9 cellular contexts compared by ENCODE assay signal in genomic region chr1:248622491-248623106, GRCh38. TPM values are rescaled to one million over a fixed set of nuclear protein-coding genes. Genes with fewer than 3 reads are reported as not detected.
DNase-seq lines count a peak whose midpoint lies in the region; ATAC-seq, FAIRE-seq and TF ChIP-seq lines count a peak whose summit lies in the region.
"Had no signal": no experiment of that assay in that cellular context is flagged by ENCODE, and none has a peak within 500 bp of the region (broad histone marks: within the 10 kb centered on the region; RNA-seq: fewer than 3 reads in every experiment).

No MANE protein-coding gene starts in this region.

- no peaks in the 10 kb centered on the region for H3K4me1 Mint-ChIP-seq in GM23338
- H3K4me1 Mint-ChIP-seq in activated CD8-positive, alpha-beta memory T cell treated with anti-CD3 and anti-CD28 coated beads, Interleukin-2, amount 10 ng/mL, durations not matched to agents 7 days and 5 days, result no peaks in the 10 kb centered on the region

- peaks cover 0 to 6% (median 0%) of the 10 kb centered on the region in 9 donors for H3K27me3 ChIP-seq in heart left ventricle
- no peaks in the 10 kb centered on the region for H3K27me3 ChIP-seq in GM23338 (ENCODE audit: insufficient read depth)
- no peaks in the 10 kb centered on the region for H3K27me3 ChIP-seq in keratinocyte (ENCODE audit: control insufficient read depth, extremely low read depth, insufficient read depth, low read length)

- CTCF ChIA-PET in activated CD8-positive, alpha-beta memory T cell treated with anti-CD3 and anti-CD28 coated beads, Interleukin-2, amount 10 ng/mL, durations not matched to agents 7 days and 5 days (lab: Charles Lee), result interaction anchor here (1.2 to 2.2 kb wide), 2 partner anchors 13 to 185 kb away, joined by 3 to 6 read pairs; no protein-coding TSS in a partner anchor

- no peak for TF ChIP-seq POLR2A in heart left ventricle (IDR thresholded peaks at IDR 0.05)

- dilution Hi-C loops in keratinocyte (cut with MboI; ENCODE audit: extremely low pct_ligation_motif_present, low sequenced_read_pairs), result no loop called here

- no peak overlapping the region for H2AFZ ChIP-seq in GM23338
- no peak overlapping the region for H2AFZ ChIP-seq in keratinocyte (ENCODE audit: control insufficient read depth, low read length)

- H3K27ac Mint-ChIP-seq in GM23338, result no peak overlapping the region
- no peak overlapping the region for H3K27ac Mint-ChIP-seq in activated CD8-positive, alpha-beta memory T cell treated with anti-CD3 and anti-CD28 coated beads, Interleukin-2, amount 10 ng/mL, durations not matched to agents 7 days and 5 days

- H3K79me2 ChIP-seq in GM23338 (replicated peaks; ENCODE audit: insufficient read depth) (no peaks in the 10 kb centered on the region), keratinocyte (ENCODE audit: control insufficient read depth, insufficient read depth, low read length) (no peaks in the 10 kb centered on the region)

- H3K9me1 ChIP-seq in keratinocyte (ENCODE audit: control insufficient read depth, extremely low read depth, insufficient read depth, low read length), result no peaks in the 10 kb centered on the region

- peak; percentile 96 for FAIRE-seq in TTC549 (lab: Jason Lieb, UNC)
- FAIRE-seq in keratinocyte (lab: Jason Lieb, UNC), result no peak

- no peak overlapping the region for H3K4me3 ChIP-seq in heart left ventricle
- H3K4me3 ChIP-seq in GM23338, result no peak overlapping the region
- H3K4me3 ChIP-seq in keratinocyte (ENCODE audit: control insufficient read depth in 2 of 3, extremely low read depth in 1 of 3, insufficient read depth in 2 of 3, low read depth in 1 of 3, low read length in 3 of 3), result no peak overlapping the region

- peaks cover 10% of the 10 kb centered on the region; the same call in 1 of the 3 replicates for H3K36me3 Mint-ChIP-seq in GM23338 (ENCODE audit: low read depth)
- no peaks in the 10 kb centered on the region for H3K36me3 Mint-ChIP-seq in activated CD8-positive, alpha-beta memory T cell treated with anti-CD3 and anti-CD28 coated beads, Interleukin-2, amount 10 ng/mL, durations not matched to agents 7 days and 5 days

- H3K36me3 ChIP-seq in heart left ventricle, result no peaks in the 10 kb centered on the region
- no peaks in the 10 kb centered on the region for H3K36me3 ChIP-seq in GM23338 (ENCODE audit: insufficient read depth)
- H3K36me3 ChIP-seq in keratinocyte (ENCODE audit: control insufficient read depth in 2 of 2, extremely low read depth in 1 of 2, insufficient read depth in 2 of 2, low read length in 2 of 2), result no peaks in the 10 kb centered on the region

- no peaks in the 10 kb centered on the region for H3K27me3 Mint-ChIP-seq in GM23338 (ENCODE audit: insufficient read depth, low read depth, poor library complexity)
- no peaks in the 10 kb centered on the region for H3K27me3 Mint-ChIP-seq in activated CD8-positive, alpha-beta memory T cell treated with anti-CD3 and anti-CD28 coated beads, Interleukin-2, amount 10 ng/mL, durations not matched to agents 7 days and 5 days

- H3K9me3 Mint-ChIP-seq in GM23338, result peaks cover 48% of the 10 kb centered on the region
- H3K9me3 Mint-ChIP-seq in activated CD8-positive, alpha-beta memory T cell treated with anti-CD3 and anti-CD28 coated beads, Interleukin-2, amount 10 ng/mL, durations not matched to agents 7 days and 5 days (ENCODE audit: low read depth), result no peaks in the 10 kb centered on the region

- H4K20me1 ChIP-seq in GM23338 (replicated peaks; ENCODE audit: insufficient read depth) (no peaks in the 10 kb centered on the region), keratinocyte (ENCODE audit: control insufficient read depth, extremely low read depth, insufficient read depth, low read length) (no peaks in the 10 kb centered on the region)

- H3K4me2 ChIP-seq in GM23338 (no peak overlapping the region), keratinocyte (ENCODE audit: control insufficient read depth, extremely low read depth, insufficient read depth, low read depth, low read length) (no peak overlapping the region)

- peak in 1 of 4 donors; percentile 56 for ATAC-seq in heart left ventricle
- no peak for ATAC-seq in Right ventricle myocardium inferior
- no peak for ATAC-seq in GM23338
- no peak for ATAC-seq in activated CD8-positive, alpha-beta memory T cell treated with anti-CD3 and anti-CD28 coated beads, Interleukin-2, amount 10 ng/mL, durations not matched to agents 7 days and 5 days

- intact Hi-C loops in heart left ventricle (cut with DNase I), result loop anchor here in 3 of 10 donors (2.0 to 5.0 kb wide), 2 partner anchors 184 to 185 kb away; no protein-coding TSS in a partner anchor
- intact Hi-C loops in Right ventricle myocardium inferior (cut with DNase I), result no loop called here

- no peak overlapping the region for H3K9ac ChIP-seq in keratinocyte (ENCODE audit: control insufficient read depth, extremely low read depth, insufficient read depth, low read length)

- H3K4me3 Mint-ChIP-seq in GM23338, result no peak overlapping the region
- H3K4me3 Mint-ChIP-seq in activated CD8-positive, alpha-beta memory T cell treated with anti-CD3 and anti-CD28 coated beads, Interleukin-2, amount 10 ng/mL, durations not matched to agents 7 days and 5 days, result no peak overlapping the region

- no peak overlapping the region for H3K27ac ChIP-seq in heart left ventricle
- no peak overlapping the region for H3K27ac ChIP-seq in GM23338 (ENCODE audit: low read depth)
- no peak overlapping the region for H3K27ac ChIP-seq in keratinocyte (ENCODE audit: control insufficient read depth, insufficient read depth, low read length)

- peak in 9 of 12 donors; percentile 18 to 54 (median 34) for TF ChIP-seq CTCF in heart left ventricle (IDR thresholded peaks at IDR 0.05)
- TF ChIP-seq CTCF in GM23338 (conservative IDR thresholded peaks at IDR 0.05; ENCODE audit: low read depth in 2 of 2), result peak; percentile 35 to 42
- TF ChIP-seq CTCF in keratinocyte (optimal IDR thresholded peaks at IDR 0.05 in 1 of 3, IDR thresholded peaks at IDR 0.05 in 1 of 3, conservative IDR thresholded peaks at IDR 0.05 in 1 of 3; ENCODE audit: extremely low read depth in 1 of 3, insufficient read depth in 2 of 3, low read length in 3 of 3), result peak in 2 of 3 experiments; percentile 31 to 33

- WGBS in heart left ventricle, 4 donors, result 42 to 67% (median 53%) methylated on average over 5 of the region's 5 CpGs

- DNase-seq in heart left ventricle (no peak), Right ventricle myocardium inferior (ENCODE audit: missing footprints) (no peak), GM23338 (ENCODE audit: low spot score) (peak; percentile 6), LHCN-M2 (ENCODE audit: low read depth) (peak; percentile 23), keratinocyte (ENCODE audit: low read depth, low spot score) (no peak), amniotic stem cell (lab: John Stamatoyannopoulos, UW) (no peak)
- no peak for DNase-seq in activated CD8-positive, alpha-beta memory T cell treated with anti-CD3 and anti-CD28 coated beads, Interleukin-2, amount 10 ng/mL, durations not matched to agents 7 days and 5 days

- no peaks in the 10 kb centered on the region for H3K9me2 ChIP-seq in GM23338 (ENCODE audit: insufficient read depth)

- H3K9me3 ChIP-seq in heart left ventricle (no peaks in the 10 kb centered on the region), keratinocyte (ENCODE audit: control insufficient read depth, low read depth, low read length) (no peaks in the 10 kb centered on the region)

- H3K4me1 ChIP-seq in heart left ventricle (no peaks in the 10 kb centered on the region), GM23338 (ENCODE audit: insufficient read depth) (no peaks in the 10 kb centered on the region), keratinocyte (ENCODE audit: control insufficient read depth, extremely low read depth, insufficient read depth, low read length) (no peaks in the 10 kb centered on the region)

- H3F3A ChIP-seq in GM23338 (replicated peaks; ENCODE audit: low read depth), result no peaks in the 10 kb centered on the region

RNA-seq across cellular contexts. Expression of gene OR2T11, which starts 12.3 kb away (rescaled TPM):
- total RNA-seq in heart left ventricle (not detected), Right ventricle myocardium inferior (not detected), LHCN-M2 (2014; rRNA removed) (not detected in 2 replicates)
- polyA plus RNA-seq in heart left ventricle (not detected), GM23338 (2016; fragmentation: Nextera tagmentation; extraction: Ambion mirVana) (not detected in 2 replicates), keratinocyte (not detected in 3 replicates)
- total RNA-seq in GM23338 (2014; rRNA removed; shearing (Covaris generic)), result not detected in 2 replicates
- polyA plus RNA-seq in LHCN-M2 (2012), result not detected
- not detected for polyA plus RNA-seq in keratinocyte (2011; ENCODE audit: low read depth)
- not detected in 2 replicates for polyA plus RNA-seq in keratinocyte (2011; cell fraction: cytosol; rRNA removed)
- polyA plus RNA-seq in keratinocyte (2011; cell fraction: nucleus; rRNA removed), result not detected in 2 replicates
- not detected in 2 replicates for polyA plus RNA-seq in keratinocyte (2012; ENCODE audit: low replicate concordance)
- polyA minus RNA-seq in keratinocyte, result not detected in 3 replicates
- not detected for polyA minus RNA-seq in keratinocyte (2011; cell fraction: cytosol; rRNA and poly(A)+ RNA removed)
- not detected in 2 replicates for polyA minus RNA-seq in keratinocyte (2011; cell fraction: nucleus; rRNA and poly(A)+ RNA removed)
- total RNA-seq in activated CD8-positive, alpha-beta memory T cell treated with anti-CD3 and anti-CD28 coated beads, Interleukin-2, amount 10 ng/mL, durations not matched to agents 7 days and 5 days, result not detected
- total RNA-seq: glomerular endothelial cell had no signal

RNA-seq across cellular contexts. Expression of gene OR2T35, which starts 22.5 kb away (rescaled TPM):
- total RNA-seq in heart left ventricle (not detected), Right ventricle myocardium inferior (not detected), LHCN-M2 (2014; rRNA removed) (not detected in 2 replicates)
- polyA plus RNA-seq in heart left ventricle (not detected), GM23338 (2016; fragmentation: Nextera tagmentation; extraction: Ambion mirVana) (not detected in 2 replicates), keratinocyte (not detected in 3 replicates)
- total RNA-seq in GM23338 (2014; rRNA removed; shearing (Covaris generic)), result not detected in 2 replicates
- polyA plus RNA-seq in LHCN-M2 (2012), result not detected
- not detected for polyA plus RNA-seq in keratinocyte (2011; ENCODE audit: low read depth)
- polyA plus RNA-seq in keratinocyte (2011; cell fraction: cytosol; rRNA removed), result not detected in 2 replicates
- polyA plus RNA-seq in keratinocyte (2011; cell fraction: nucleus; rRNA removed), result not detected in 2 replicates
- polyA plus RNA-seq in keratinocyte (2012; ENCODE audit: low replicate concordance), result not detected in 2 replicates
- polyA minus RNA-seq in keratinocyte, result 0.36 TPM in 1 of 3 replicates, not detected in the others
- not detected for polyA minus RNA-seq in keratinocyte (2011; cell fraction: cytosol; rRNA and poly(A)+ RNA removed)
- not detected in 2 replicates for polyA minus RNA-seq in keratinocyte (2011; cell fraction: nucleus; rRNA and poly(A)+ RNA removed)
- total RNA-seq in activated CD8-positive, alpha-beta memory T cell treated with anti-CD3 and anti-CD28 coated beads, Interleukin-2, amount 10 ng/mL, durations not matched to agents 7 days and 5 days, result not detected
- total RNA-seq: glomerular endothelial cell had no signal

RNA-seq across cellular contexts. Expression of gene OR2T10, which starts 25.1 kb away (rescaled TPM):
- total RNA-seq in heart left ventricle, result not detected
- polyA plus RNA-seq in heart left ventricle, result not detected
- total RNA-seq in Right ventricle myocardium inferior, result not detected
- not detected in 2 replicates for total RNA-seq in GM23338 (2014; rRNA removed; shearing (Covaris generic))
- not detected in 2 replicates for polyA plus RNA-seq in GM23338 (2016; fragmentation: Nextera tagmentation; extraction: Ambion mirVana)
- not detected in 2 replicates for total RNA-seq in LHCN-M2 (2014; rRNA removed)
- polyA plus RNA-seq in LHCN-M2 (2012), result not detected
- polyA plus RNA-seq in keratinocyte, result not detected in 3 replicates
- polyA plus RNA-seq in keratinocyte (2011; ENCODE audit: low read depth), result not detected
- not detected in 2 replicates for polyA plus RNA-seq in keratinocyte (2011; cell fraction: cytosol; rRNA removed)
- polyA plus RNA-seq in keratinocyte (2011; cell fraction: nucleus; rRNA removed), result not detected in 2 replicates
- not detected in 2 replicates for polyA plus RNA-seq in keratinocyte (2012; ENCODE audit: low replicate concordance)
- polyA minus RNA-seq in keratinocyte, result not detected in 3 replicates
- polyA minus RNA-seq in keratinocyte (2011; cell fraction: cytosol; rRNA and poly(A)+ RNA removed), result not detected
- not detected in 2 replicates for polyA minus RNA-seq in keratinocyte (2011; cell fraction: nucleus; rRNA and poly(A)+ RNA removed)
- not detected for total RNA-seq in activated CD8-positive, alpha-beta memory T cell treated with anti-CD3 and anti-CD28 coated beads, Interleukin-2, amount 10 ng/mL, durations not matched to agents 7 days and 5 days
- total RNA-seq: glomerular endothelial cell had no signal

RNA-seq across cellular contexts. Expression of gene OR2T27, which starts 32.7 kb away (rescaled TPM):
- total RNA-seq in heart left ventricle (not detected), Right ventricle myocardium inferior (not detected), LHCN-M2 (2014; rRNA removed) (not detected in 2 replicates)
- polyA plus RNA-seq in heart left ventricle (not detected), GM23338 (2016; fragmentation: Nextera tagmentation; extraction: Ambion mirVana) (not detected in 2 replicates), keratinocyte (not detected in 3 replicates)
- not detected in 2 replicates for total RNA-seq in GM23338 (2014; rRNA removed; shearing (Covaris generic))
- polyA plus RNA-seq in LHCN-M2 (2012), result not detected
- not detected for polyA plus RNA-seq in keratinocyte (2011; ENCODE audit: low read depth)
- not detected in 2 replicates for polyA plus RNA-seq in keratinocyte (2011; cell fraction: cytosol; rRNA removed)
- polyA plus RNA-seq in keratinocyte (2011; cell fraction: nucleus; rRNA removed), result not detected in 2 replicates
- polyA plus RNA-seq in keratinocyte (2012; ENCODE audit: low replicate concordance), result not detected in 2 replicates
- polyA minus RNA-seq in keratinocyte, result not detected in 3 replicates
- polyA minus RNA-seq in keratinocyte (2011; cell fraction: cytosol; rRNA and poly(A)+ RNA removed), result not detected
- not detected in 2 replicates for polyA minus RNA-seq in keratinocyte (2011; cell fraction: nucleus; rRNA and poly(A)+ RNA removed)
- total RNA-seq in activated CD8-positive, alpha-beta memory T cell treated with anti-CD3 and anti-CD28 coated beads, Interleukin-2, amount 10 ng/mL, durations not matched to agents 7 days and 5 days, result not detected
- total RNA-seq: glomerular endothelial cell had no signal

RNA-seq across cellular contexts. Expression of gene OR2T34, which starts 48.0 kb away (rescaled TPM):
- total RNA-seq in heart left ventricle (not detected), Right ventricle myocardium inferior (not detected), LHCN-M2 (2014; rRNA removed) (not detected in 2 replicates)
- polyA plus RNA-seq in heart left ventricle (not detected), GM23338 (2016; fragmentation: Nextera tagmentation; extraction: Ambion mirVana) (not detected in 2 replicates), keratinocyte (not detected in 3 replicates)
- total RNA-seq in GM23338 (2014; rRNA removed; shearing (Covaris generic)), result not detected in 2 replicates
- not detected for polyA plus RNA-seq in LHCN-M2 (2012)
- not detected for polyA plus RNA-seq in keratinocyte (2011; ENCODE audit: low read depth)
- polyA plus RNA-seq in keratinocyte (2011; cell fraction: cytosol; rRNA removed), result not detected in 2 replicates
- not detected in 2 replicates for polyA plus RNA-seq in keratinocyte (2011; cell fraction: nucleus; rRNA removed)
- not detected in 2 replicates for polyA plus RNA-seq in keratinocyte (2012; ENCODE audit: low replicate concordance)
- not detected in 3 replicates for polyA minus RNA-seq in keratinocyte
- not detected for polyA minus RNA-seq in keratinocyte (2011; cell fraction: cytosol; rRNA and poly(A)+ RNA removed)
- polyA minus RNA-seq in keratinocyte (2011; cell fraction: nucleus; rRNA and poly(A)+ RNA removed), result not detected in 2 replicates
- total RNA-seq in activated CD8-positive, alpha-beta memory T cell treated with anti-CD3 and anti-CD28 coated beads, Interleukin-2, amount 10 ng/mL, durations not matched to agents 7 days and 5 days, result not detected
- total RNA-seq: glomerular endothelial cell had no signal

Comparison
In these comparisons a context has a peak if more than half of its experiments do, and no peak if none do; other contexts are left out.
1. DNase-seq: peak in GM23338 (single experiment) and LHCN-M2 (single experiment); none in heart left ventricle (0 of 5), Right ventricle myocardium inferior (single experiment), keratinocyte (single experiment), activated CD8-positive, alpha-beta memory T cell treated with anti-CD3 and anti-CD28 coated beads, Interleukin-2, amount 10 ng/mL, durations not matched to agents 7 days and 5 days (single experiment) and amniotic stem cell (single experiment).
2. Peak in every context shown above with its lines, with median percentiles within 50 percentile points of each other: CTCF ChIP-seq.